ENCODE assay signal across 19 cellular contexts in the genomic region with DNA sequence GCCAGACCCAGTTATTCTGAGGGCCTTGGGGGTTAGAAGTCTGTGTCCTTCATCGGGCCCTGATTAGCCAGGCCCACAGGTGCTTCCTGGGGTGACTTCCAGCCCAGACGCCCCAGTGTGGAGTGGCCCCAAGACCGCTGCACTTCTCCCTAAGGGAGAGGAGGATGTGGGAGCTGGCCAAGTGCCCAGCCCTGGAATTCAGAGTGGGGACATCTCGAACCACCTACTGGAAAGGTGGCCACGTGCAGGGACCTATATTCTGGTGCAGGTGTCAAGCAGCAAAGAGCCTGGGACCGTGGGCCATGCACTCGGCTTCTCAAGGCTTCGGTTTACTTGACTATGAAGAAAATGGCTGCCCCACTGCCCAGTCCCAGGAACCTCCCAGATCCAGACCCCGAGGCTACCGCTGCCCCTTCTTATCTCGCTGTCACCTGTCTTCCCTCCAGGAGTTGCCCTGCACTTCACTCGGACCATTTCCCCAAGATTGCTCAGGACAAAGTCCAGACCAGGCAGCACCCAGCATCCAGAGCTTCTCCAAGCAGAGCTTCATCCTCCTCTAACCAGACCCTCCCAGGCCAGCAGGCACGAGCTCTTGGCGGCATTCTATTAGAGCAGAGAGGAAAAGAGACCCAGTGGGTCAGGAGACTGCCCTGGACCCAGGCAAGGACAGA.
DNase-seq lines count a peak whose midpoint lies in the region; ATAC-seq and TF ChIP-seq lines count a peak whose summit lies in the region.
"Had no signal": no experiment of that assay in that cellular context is flagged by ENCODE, and none has a peak within 500 bp of the region (broad histone marks: within the 10 kb centered on the region; RNA-seq: fewer than 3 reads in every experiment).

No MANE protein-coding gene starts in this region.

- no peaks in the 10 kb centered on the region for H4K20me1 ChIP-seq in PC-3 (ENCODE audit: low read length)

- no peaks in the 10 kb centered on the region for H3F3A ChIP-seq in PC-3 (ENCODE audit: low read length, unreplicated experiment)

- H3K9me2 ChIP-seq in PC-3 (replicated peaks; ENCODE audit: low read length) = no peaks in the 10 kb centered on the region

- H3K4me2 ChIP-seq in PC-3 (ENCODE audit: low read length) = peak overlapping the region; percentile 66
- H3K4me2 ChIP-seq: KMS-11 had no signal

- H3K79me2 ChIP-seq in PC-3 (ENCODE audit: low read length) = no peaks in the 10 kb centered on the region

- peaks cover 47% of the 10 kb centered on the region for H3K4me1 ChIP-seq in PC-3 (ENCODE audit: insufficient read depth, low read length)
- H3K4me1 ChIP-seq in left lung = peaks cover 36 to 96% of the 10 kb centered on the region in 2 donors
- peaks cover 30 to 92% (median 87%) of the 10 kb centered on the region in 5 donors for H3K4me1 ChIP-seq in subcutaneous abdominal adipose tissue (ENCODE audit: control insufficient read depth in 5 of 5, insufficient read depth in 5 of 5, low read length in 5 of 5)

- no peak for DNase-seq in activated T-cell treated with anti-CD3 and anti-CD28 coated beads, Interleukin-2, amount 50 U/mL, for 24 hours
- no peak for DNase-seq in activated T-cell treated with anti-CD3 and anti-CD28 coated beads, Interleukin-2, amount 50 U/mL, for 1 hour
- DNase-seq in PC-3 = no peak
- peak in 1 of 2 donors; percentile 66 for DNase-seq in left lung
- DNase-seq in HUDEP-2 (lab: John Stamatoyannopoulos, UW; ENCODE audit: unreplicated experiment in 76 of 76) = no peak
- DNase-seq in DMS153 treated with DMSO at 0.1 percent for 48 hours (lab: John Stamatoyannopoulos, UW; ENCODE audit: unreplicated experiment) = no peak
- DNase-seq: activated naive CD8-positive, alpha-beta T cell treated with anti-CD3 and anti-CD28 coated beads for 36 hours; cerebellar nuclear complex; DMS 273 treated with DMSO at 0.1 percent for 48 hours; H7; NCI-H1436 treated with DMSO at 0.1 percent for 48 hours; nephron progenitor cell; T1000 had no signal

- ATAC-seq in PC-3 (no peak), left lung (no peak), GM21367 (IDR thresholded peaks at IDR 0.05; ENCODE audit: unreplicated experiment) (no peak)
- ATAC-seq: Panc1 had no signal

- H3K36me3 ChIP-seq in PC-3 (ENCODE audit: low read depth, low read length) = no peaks in the 10 kb centered on the region
- no peaks in the 10 kb centered on the region for H3K36me3 ChIP-seq in left lung
- H3K36me3 ChIP-seq in subcutaneous abdominal adipose tissue (ENCODE audit: control insufficient read depth in 5 of 5, insufficient read depth in 5 of 5, low read length in 5 of 5) = no peaks in the 10 kb centered on the region
- H3K36me3 ChIP-seq: heart left ventricle had no signal

- H3K9ac ChIP-seq in PC-3 (ENCODE audit: low read length) (no peak overlapping the region), subcutaneous abdominal adipose tissue (ENCODE audit: low read length in 5 of 5) (peak overlapping the region in 3 of 5 donors; percentile 14 to 39 (median 31))
- H3K9ac ChIP-seq: KMS-11 had no signal

- H3K4me1 Mint-ChIP-seq in activated T-cell treated with anti-CD3 and anti-CD28 coated beads, Interleukin-2, amount 50 U/mL, for 24 hours (ENCODE audit: low read depth) = peaks cover 78% of the 10 kb centered on the region

- H3K9me3 Mint-ChIP-seq in activated T-cell treated with anti-CD3 and anti-CD28 coated beads, Interleukin-2, amount 50 U/mL, for 24 hours = no peaks in the 10 kb centered on the region
- H3K9me3 Mint-ChIP-seq: activated naive CD8-positive, alpha-beta T cell treated with anti-CD3 and anti-CD28 coated beads for 36 hours; nephron progenitor cell had no signal

- peak overlapping the region; percentile 51 for H3K27ac ChIP-seq in PC-3 (ENCODE audit: low read length)
- H3K27ac ChIP-seq in left lung = peak overlapping the region; percentile 55 to 67
- peak overlapping the region; percentile 51 for H3K27ac ChIP-seq in subcutaneous abdominal adipose tissue (ENCODE audit: low read depth, low read length)
- H3K27ac ChIP-seq: epithelial cell of prostate, KMS-11 had no signal

- no peaks in the 10 kb centered on the region for H3K27me3 Mint-ChIP-seq in activated T-cell treated with anti-CD3 and anti-CD28 coated beads, Interleukin-2, amount 50 U/mL, for 24 hours

- H3K9me3 ChIP-seq in PC-3 (ENCODE audit: low read length) (no peaks in the 10 kb centered on the region), left lung (no peaks in the 10 kb centered on the region), subcutaneous abdominal adipose tissue (ENCODE audit: control insufficient read depth in 5 of 5, low read length in 5 of 5) (no peaks in the 10 kb centered on the region)
- H3K9me3 ChIP-seq: heart left ventricle had no signal

- no peaks in the 10 kb centered on the region for H3K27me3 ChIP-seq in PC-3 (ENCODE audit: low read length)
- no peaks in the 10 kb centered on the region for H3K27me3 ChIP-seq in left lung
- H3K27me3 ChIP-seq in subcutaneous abdominal adipose tissue (ENCODE audit: control insufficient read depth in 5 of 5, insufficient read depth in 4 of 5, low read length in 5 of 5) = no peaks in the 10 kb centered on the region
- H3K27me3 ChIP-seq: heart left ventricle had no signal

- POLR2A ChIA-PET in PC-3 (lab: Charles Lee; ENCODE audit: unreplicated experiment) = no interaction called here

- intact Hi-C loops in PC-3 (cut with micrococcal nuclease) (no loop called here), left lung (cut with DNase I) (no loop called here)

- H3K4me3 Mint-ChIP-seq in activated T-cell treated with anti-CD3 and anti-CD28 coated beads, Interleukin-2, amount 50 U/mL, for 24 hours = no peak overlapping the region
- H3K4me3 Mint-ChIP-seq: activated naive CD8-positive, alpha-beta T cell treated with anti-CD3 and anti-CD28 coated beads for 36 hours had no signal

- CTCF ChIA-PET in PC-3 (lab: Charles Lee) = no interaction called here

- H3K4me3 ChIP-seq in PC-3 (ENCODE audit: low read length) = no peak overlapping the region
- H3K4me3 ChIP-seq in left lung = no peak overlapping the region
- H3K4me3 ChIP-seq in subcutaneous abdominal adipose tissue (ENCODE audit: low read depth in 1 of 5, low read length in 5 of 5) = no peak overlapping the region
- H3K4me3 ChIP-seq: heart left ventricle had no signal

- H3K36me3 Mint-ChIP-seq in activated T-cell treated with anti-CD3 and anti-CD28 coated beads, Interleukin-2, amount 50 U/mL, for 24 hours (ENCODE audit: low read depth) = no peaks in the 10 kb centered on the region
- H3K36me3 Mint-ChIP-seq: activated naive CD8-positive, alpha-beta T cell treated with anti-CD3 and anti-CD28 coated beads for 36 hours had no signal

- TF ChIP-seq CTCF in PC-3 (conservative IDR thresholded peaks at IDR 0.05; ENCODE audit: low read depth, low read length) = no peak
- TF ChIP-seq CTCF in left lung (IDR thresholded peaks at IDR 0.05) = no peak

- peak overlapping the region; percentile 40 for H3K27ac Mint-ChIP-seq in activated T-cell treated with anti-CD3 and anti-CD28 coated beads, Interleukin-2, amount 50 U/mL, for 24 hours
- H3K27ac Mint-ChIP-seq: activated naive CD8-positive, alpha-beta T cell treated with anti-CD3 and anti-CD28 coated beads for 36 hours; nephron progenitor cell had no signal

- no peak overlapping the region for H2AFZ ChIP-seq in PC-3 (ENCODE audit: low read length)

- no TSS peak for BruUV-seq in PC-3 (replicated peaks; lab: Mats Ljungman, UMichigan)
